23 cellular contexts compared by ENCODE assay signal in the genomic region with DNA sequence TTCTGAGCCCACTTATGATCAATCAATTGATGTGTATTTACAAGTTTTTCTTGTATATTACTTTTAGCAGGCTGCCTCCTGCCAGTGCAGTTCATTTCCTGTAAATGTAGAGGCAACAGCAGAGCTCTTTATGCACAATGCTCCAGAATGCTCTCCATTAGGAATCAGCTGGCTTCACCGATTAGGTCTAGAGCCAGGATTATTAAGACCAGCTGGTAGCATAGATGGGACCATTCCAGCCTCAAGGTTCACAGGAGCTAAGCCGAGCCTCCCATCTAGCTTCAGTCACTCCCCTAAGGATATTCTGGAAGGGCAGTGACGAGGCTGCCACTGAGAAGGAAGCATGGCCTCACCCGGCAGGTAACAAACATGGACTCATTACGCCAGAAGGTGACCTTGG. TPM values are rescaled to one million over a fixed set of nuclear protein-coding genes. Genes with fewer than 3 reads are reported as not detected.
A peak's percentile ranks its signal among the peaks of the same experiment; 100 is the strongest.
DNase-seq lines count a peak whose midpoint lies in the region; ATAC-seq and TF ChIP-seq lines count a peak whose summit lies in the region.
"Had no signal": no experiment of that assay in that cellular context is flagged by ENCODE, and none has a peak within 500 bp of the region (broad histone marks: within the 10 kb centered on the region; RNA-seq: fewer than 3 reads in every experiment).

No MANE protein-coding gene starts in this region.

- H3K36me3 ChIP-seq in CD8-positive, alpha-beta T cell (ENCODE audit: insufficient read depth, low read length) = peaks cover 19% of the 10 kb centered on the region
- H3K36me3 ChIP-seq in subcutaneous abdominal adipose tissue (ENCODE audit: control insufficient read depth in 5 of 5, insufficient read depth in 5 of 5, low read length in 5 of 5) = peaks cover 5 to 85% (median 64%) of the 10 kb centered on the region in 5 donors
- H3K36me3 ChIP-seq in body of pancreas (replicated peaks in 1 of 2; ENCODE audit: insufficient read depth in 1 of 2, low read depth in 2 of 2) = peaks cover 13 to 19% of the 10 kb centered on the region in 2 donors
- H3K36me3 ChIP-seq: cardiac muscle cell had no signal

- no peak overlapping the region for H3K4me3 Mint-ChIP-seq in CD8-positive, alpha-beta T cell
- H3K4me3 Mint-ChIP-seq in WTC11 (no peak overlapping the region), mesothelial cell of epicardium (no peak overlapping the region)
- no peak overlapping the region for H3K4me3 Mint-ChIP-seq in activated T-helper 1 cell treated with anti-CD3 and anti-CD28 coated beads, Interleukin-12 subunit alpha, Interleukin-12 subunit beta, Interleukin-2, Interleukin-4 antibody, amounts not matched to agents 30 ng/mL and 10 ng/mL and 1 ng/mL, durations not matched to agents 14 hours and 24 hours and 36 hours
- H3K4me3 Mint-ChIP-seq: activated naive CD4-positive, alpha-beta T cell treated with anti-CD3 and anti-CD28 coated beads for 36 hours; CD4-positive, CD25-positive, alpha-beta regulatory T cell; memory B cell; stimulated activated naive CD8-positive, alpha-beta T cell treated with anti-CD3 and anti-CD28 coated beads, Interleukin-15, amount 100 ng/mL, for 72 hours had no signal

- no peak overlapping the region for H3K27ac ChIP-seq in CD8-positive, alpha-beta T cell (ENCODE audit: low read depth, low read length)
- peak overlapping the region; percentile 87 for H3K27ac ChIP-seq in subcutaneous abdominal adipose tissue (ENCODE audit: low read depth, low read length)
- H3K27ac ChIP-seq in body of pancreas = no peak overlapping the region
- H3K27ac ChIP-seq: cardiac muscle cell, HL-60 had no signal

- no peaks in the 10 kb centered on the region for H3K27me3 Mint-ChIP-seq in CD8-positive, alpha-beta T cell (ENCODE audit: low read depth)
- H3K27me3 Mint-ChIP-seq in WTC11 (ENCODE audit: low read depth) (no peaks in the 10 kb centered on the region), mesothelial cell of epicardium (ENCODE audit: low read depth) (no peaks in the 10 kb centered on the region)
- no peaks in the 10 kb centered on the region for H3K27me3 Mint-ChIP-seq in activated T-helper 1 cell treated with anti-CD3 and anti-CD28 coated beads, Interleukin-12 subunit alpha, Interleukin-12 subunit beta, Interleukin-2, Interleukin-4 antibody, amounts not matched to agents 30 ng/mL and 10 ng/mL and 1 ng/mL, durations not matched to agents 14 hours and 24 hours and 36 hours (ENCODE audit: insufficient read depth)
- H3K27me3 Mint-ChIP-seq: CD4-positive, CD25-positive, alpha-beta regulatory T cell; memory B cell; stimulated activated naive CD8-positive, alpha-beta T cell treated with anti-CD3 and anti-CD28 coated beads, Interleukin-15, amount 100 ng/mL, for 72 hours had no signal

- no peak overlapping the region for H3K4me3 ChIP-seq in CD8-positive, alpha-beta T cell (ENCODE audit: low read depth, low read length)
- H3K4me3 ChIP-seq in subcutaneous abdominal adipose tissue (ENCODE audit: low read depth in 1 of 5, low read length in 5 of 5) (no peak overlapping the region), body of pancreas (no peak overlapping the region)
- H3K4me3 ChIP-seq: cardiac muscle cell, coronary artery, hepatocyte, transverse colon had no signal

- no peaks in the 10 kb centered on the region for H3K9me3 Mint-ChIP-seq in CD8-positive, alpha-beta T cell
- H3K9me3 Mint-ChIP-seq in WTC11 (peaks cover 3% of the 10 kb centered on the region; the same call in 1 of the 2 replicates), mesothelial cell of epicardium (no peaks in the 10 kb centered on the region)
- H3K9me3 Mint-ChIP-seq in activated T-helper 1 cell treated with anti-CD3 and anti-CD28 coated beads, Interleukin-12 subunit alpha, Interleukin-12 subunit beta, Interleukin-2, Interleukin-4 antibody, amounts not matched to agents 30 ng/mL and 10 ng/mL and 1 ng/mL, durations not matched to agents 14 hours and 24 hours and 36 hours = no peaks in the 10 kb centered on the region
- H3K9me3 Mint-ChIP-seq: activated naive CD4-positive, alpha-beta T cell treated with anti-CD3 and anti-CD28 coated beads for 36 hours; CD4-positive, CD25-positive, alpha-beta regulatory T cell; stimulated activated naive CD8-positive, alpha-beta T cell treated with anti-CD3 and anti-CD28 coated beads, Interleukin-15, amount 100 ng/mL, for 72 hours had no signal

- peaks cover 45% of the 10 kb centered on the region for H3K36me3 Mint-ChIP-seq in CD8-positive, alpha-beta T cell
- H3K36me3 Mint-ChIP-seq in WTC11 (peaks cover 9% of the 10 kb centered on the region), mesothelial cell of epicardium (peaks cover 43% of the 10 kb centered on the region)
- H3K36me3 Mint-ChIP-seq in activated T-helper 1 cell treated with anti-CD3 and anti-CD28 coated beads, Interleukin-12 subunit alpha, Interleukin-12 subunit beta, Interleukin-2, Interleukin-4 antibody, amounts not matched to agents 30 ng/mL and 10 ng/mL and 1 ng/mL, durations not matched to agents 14 hours and 24 hours and 36 hours (ENCODE audit: low read depth) = peaks cover 28% of the 10 kb centered on the region
- H3K36me3 Mint-ChIP-seq: memory B cell had no signal

- ATAC-seq in CD8-positive, alpha-beta T cell = no peak
- no peak for ATAC-seq in WTC11
- no peak for ATAC-seq in body of pancreas
- no peak for ATAC-seq in GM18498 (IDR thresholded peaks at IDR 0.05; ENCODE audit: unreplicated experiment)
- ATAC-seq: stimulated activated naive CD8-positive, alpha-beta T cell treated with anti-CD3 and anti-CD28 coated beads, Interleukin-15, amount 100 ng/mL, for 72 hours had no signal

- no peak for DNase-seq in CD8-positive, alpha-beta T cell
- no peak for DNase-seq in WTC11 (ENCODE audit: low spot score)
- DNase-seq in mesothelial cell of epicardium (ENCODE audit: low spot score in 2 of 2, unreplicated experiment in 2 of 2) = no peak
- DNase-seq in activated T-helper 1 cell treated with anti-CD3 and anti-CD28 coated beads, Interleukin-12 subunit alpha, Interleukin-12 subunit beta, Interleukin-2, Interleukin-4 antibody, amounts not matched to agents 30 ng/mL and 10 ng/mL and 1 ng/mL, durations not matched to agents 14 hours and 24 hours and 36 hours (ENCODE audit: low spot score) = no peak
- no peak for DNase-seq in body of pancreas
- DNase-seq: activated CD4-positive, alpha-beta T cell treated with anti-CD3 and anti-CD28 coated beads, Interleukin-2, amount 50 U/mL, for 48 hours; activated CD4-positive, CD25-positive, alpha-beta regulatory T cell; activated naive CD4-positive, alpha-beta T cell treated with anti-CD3 and anti-CD28 coated beads for 36 hours; amniotic stem cell; CD4-positive, CD25-positive, alpha-beta regulatory T cell; effector memory CD4-positive, alpha-beta T cell; GOT3; NCI-H1694; NCI-H510A; stimulated activated naive CD8-positive, alpha-beta T cell treated with anti-CD3 and anti-CD28 coated beads, Interleukin-15, amount 100 ng/mL, for 72 hours; transverse colon had no signal

- H3K4me1 Mint-ChIP-seq in CD8-positive, alpha-beta T cell (ENCODE audit: low read depth) = peaks cover 2% of the 10 kb centered on the region
- H3K4me1 Mint-ChIP-seq in WTC11 (peaks cover 6% of the 10 kb centered on the region), mesothelial cell of epicardium (peaks cover 33% of the 10 kb centered on the region)
- no peaks in the 10 kb centered on the region for H3K4me1 Mint-ChIP-seq in activated T-helper 1 cell treated with anti-CD3 and anti-CD28 coated beads, Interleukin-12 subunit alpha, Interleukin-12 subunit beta, Interleukin-2, Interleukin-4 antibody, amounts not matched to agents 30 ng/mL and 10 ng/mL and 1 ng/mL, durations not matched to agents 14 hours and 24 hours and 36 hours (ENCODE audit: low read depth)
- H3K4me1 Mint-ChIP-seq: memory B cell had no signal

- H3K4me1 ChIP-seq in CD8-positive, alpha-beta T cell (ENCODE audit: insufficient read depth, low read length) = no peaks in the 10 kb centered on the region
- H3K4me1 ChIP-seq in subcutaneous abdominal adipose tissue (ENCODE audit: control insufficient read depth in 5 of 5, insufficient read depth in 5 of 5, low read length in 5 of 5) (peaks cover under 1 to 23% (median 22%) of the 10 kb centered on the region in 5 donors), body of pancreas (no peaks in the 10 kb centered on the region)
- H3K4me1 ChIP-seq: transverse colon had no signal

- intact Hi-C loops in CD8-positive, alpha-beta T cell (cut with DNase I, micrococcal nuclease) = no loop called here
- intact Hi-C loops in activated T-helper 1 cell treated with anti-CD3 and anti-CD28 coated beads, Interleukin-12 subunit alpha, Interleukin-12 subunit beta, Interleukin-2, Interleukin-4 antibody, amounts not matched to agents 30 ng/mL and 10 ng/mL and 1 ng/mL, durations not matched to agents 14 hours and 24 hours and 36 hours (cut with micrococcal nuclease) = no loop called here
- intact Hi-C loops in body of pancreas (cut with DNase I) = no loop called here

- 80 to 89% methylated on average over 5 of the region's 5 CpGs for WGBS in body of pancreas, 2 donors

- TF ChIP-seq CTCF in CD8-positive, alpha-beta T cell (IDR thresholded peaks at IDR 0.05) = no peak
- TF ChIP-seq CTCF in WTC11 (IDR thresholded peaks at IDR 0.05) (no peak), mesothelial cell of epicardium (IDR thresholded peaks at IDR 0.05; ENCODE audit: unreplicated experiment) (no peak), body of pancreas (IDR thresholded peaks at IDR 0.05) (no peak)

- POLR2A ChIA-PET in CD8-positive, alpha-beta T cell (lab: Charles Lee) = no interaction called here
- POLR2A ChIA-PET in WTC11 (lab: Charles Lee) = no interaction called here

- peak overlapping the region in 1 of 5 donors; percentile 63 for H3K9ac ChIP-seq in subcutaneous abdominal adipose tissue (ENCODE audit: low read length in 5 of 5)

- CTCF ChIA-PET in CD8-positive, alpha-beta T cell (lab: Charles Lee) = no interaction called here
- CTCF ChIA-PET in WTC11 (lab: Charles Lee) = interaction anchor here (0.9 kb wide), 1 partner anchor 78 kb away, joined by 3 read pairs; no protein-coding TSS in a partner anchor

- no peaks in the 10 kb centered on the region for H3K9me3 ChIP-seq in CD8-positive, alpha-beta T cell (ENCODE audit: low read length)
- H3K9me3 ChIP-seq in subcutaneous abdominal adipose tissue (ENCODE audit: control insufficient read depth in 5 of 5, low read length in 5 of 5) = no peaks in the 10 kb centered on the region
- no peaks in the 10 kb centered on the region for H3K9me3 ChIP-seq in body of pancreas
- H3K9me3 ChIP-seq: transverse colon had no signal

- TF ChIP-seq POLR2A in body of pancreas (IDR thresholded peaks at IDR 0.05) = no peak

- H3K27ac Mint-ChIP-seq in CD8-positive, alpha-beta T cell = peak overlapping the region; percentile 41
- H3K27ac Mint-ChIP-seq in WTC11 = peak overlapping the region; percentile 84; the same call in 1 of the 2 replicates
- H3K27ac Mint-ChIP-seq in mesothelial cell of epicardium = peak overlapping the region; percentile 92
- no peak overlapping the region for H3K27ac Mint-ChIP-seq in activated T-helper 1 cell treated with anti-CD3 and anti-CD28 coated beads, Interleukin-12 subunit alpha, Interleukin-12 subunit beta, Interleukin-2, Interleukin-4 antibody, amounts not matched to agents 30 ng/mL and 10 ng/mL and 1 ng/mL, durations not matched to agents 14 hours and 24 hours and 36 hours
- H3K27ac Mint-ChIP-seq: activated naive CD4-positive, alpha-beta T cell treated with anti-CD3 and anti-CD28 coated beads for 36 hours; CD4-positive, CD25-positive, alpha-beta regulatory T cell; memory B cell; stimulated activated naive CD8-positive, alpha-beta T cell treated with anti-CD3 and anti-CD28 coated beads, Interleukin-15, amount 100 ng/mL, for 72 hours had no signal

- H3K27me3 ChIP-seq in CD8-positive, alpha-beta T cell (ENCODE audit: insufficient read depth, low read length) = no peaks in the 10 kb centered on the region
- H3K27me3 ChIP-seq in subcutaneous abdominal adipose tissue (ENCODE audit: control insufficient read depth in 5 of 5, insufficient read depth in 4 of 5, low read length in 5 of 5) = no peaks in the 10 kb centered on the region
- H3K27me3 ChIP-seq in body of pancreas = no peaks in the 10 kb centered on the region
- H3K27me3 ChIP-seq: cardiac muscle cell, hepatocyte, transverse colon had no signal

RNA-seq across cellular contexts. Expression of a gene that starts 36.8 kb away (rescaled TPM):
- 100 to 1,000 TPM; 126 to 129 TPM for total RNA-seq in CD8-positive, alpha-beta T cell
- total RNA-seq in WTC11 (2021) (37.6 to 37.9 TPM (median 37.7 TPM) in 3 replicates), mesothelial cell of epicardium (1,067 to 1,086 TPM (median 1,071 TPM) in 3 replicates), body of pancreas (100 to 1,000 TPM in 1 of 2 donors, 10 to 100 TPM in 1; 81.7 to 104 TPM)
- total RNA-seq in activated T-helper 1 cell treated with anti-CD3 and anti-CD28 coated beads, Interleukin-12 subunit alpha, Interleukin-12 subunit beta, Interleukin-2, Interleukin-4 antibody, amounts not matched to agents 30 ng/mL and 10 ng/mL and 1 ng/mL, durations not matched to agents 14 hours and 24 hours and 36 hours = 109 and 111 TPM in 2 replicates
